ENCODE assay signal across 16 cellular contexts in genomic region chr5:157597277-157597676, GRCh38. TPM values are rescaled to one million over a fixed set of nuclear protein-coding genes. Genes with fewer than 3 reads are reported as not detected.
DNase-seq lines count a peak whose midpoint lies in the region; ATAC-seq lines count a peak whose summit lies in the region.
"Had no signal": no experiment of that assay in that cellular context is flagged by ENCODE, and none has a peak within 500 bp of the region (broad histone marks: within the 10 kb centered on the region; RNA-seq: fewer than 3 reads in every experiment).

No MANE protein-coding gene starts in this region.

- H3K27me3 Mint-ChIP-seq in activated T-helper 1 cell treated with anti-CD3 and anti-CD28 coated beads, Interleukin-12 subunit alpha, Interleukin-12 subunit beta, Interleukin-2, Interleukin-4 antibody, amounts not matched to agents 30 ng/mL and 10 ng/mL and 1 ng/mL, durations not matched to agents 14 hours and 24 hours and 36 hours (ENCODE audit: insufficient read depth) = no peaks in the 10 kb centered on the region
- H3K27me3 Mint-ChIP-seq in stimulated activated naive CD8-positive, alpha-beta T cell treated with anti-CD3 and anti-CD28 coated beads, Interleukin-15, amount 100 ng/mL, for 72 hours = peaks cover 16% of the 10 kb centered on the region

- peaks cover 55% of the 10 kb centered on the region for H3K4me1 ChIP-seq in Karpas-422 (ENCODE audit: low read length)
- H3K4me1 ChIP-seq: foreskin keratinocyte, right atrium auricular region had no signal

- peaks cover 9% of the 10 kb centered on the region for H3K36me3 Mint-ChIP-seq in activated T-helper 1 cell treated with anti-CD3 and anti-CD28 coated beads, Interleukin-12 subunit alpha, Interleukin-12 subunit beta, Interleukin-2, Interleukin-4 antibody, amounts not matched to agents 30 ng/mL and 10 ng/mL and 1 ng/mL, durations not matched to agents 14 hours and 24 hours and 36 hours (ENCODE audit: low read depth)

- intact Hi-C loops in left ventricle myocardium superior (cut with micrococcal nuclease) (no loop called here), Right ventricle myocardium superior (cut with DNase I) (no loop called here)
- intact Hi-C loops in activated T-helper 1 cell treated with anti-CD3 and anti-CD28 coated beads, Interleukin-12 subunit alpha, Interleukin-12 subunit beta, Interleukin-2, Interleukin-4 antibody, amounts not matched to agents 30 ng/mL and 10 ng/mL and 1 ng/mL, durations not matched to agents 14 hours and 24 hours and 36 hours (cut with micrococcal nuclease) = loop anchor here (5.0 kb wide), 2 partner anchors 325 to 570 kb away; no protein-coding TSS in a partner anchor

- H4K20me1 ChIP-seq in Karpas-422 (ENCODE audit: insufficient read depth, low read depth, low read length) = no peaks in the 10 kb centered on the region

- H3K4me2 ChIP-seq in Karpas-422 (ENCODE audit: low read depth, low read length, poor library complexity, severe bottlenecking) = peak overlapping the region; percentile 31

- H3K79me2 ChIP-seq in Karpas-422 (ENCODE audit: low read length) = no peaks in the 10 kb centered on the region

- peaks cover 4% of the 10 kb centered on the region for H3K9me3 Mint-ChIP-seq in activated T-helper 1 cell treated with anti-CD3 and anti-CD28 coated beads, Interleukin-12 subunit alpha, Interleukin-12 subunit beta, Interleukin-2, Interleukin-4 antibody, amounts not matched to agents 30 ng/mL and 10 ng/mL and 1 ng/mL, durations not matched to agents 14 hours and 24 hours and 36 hours
- peaks cover 0 to 6% of the 10 kb centered on the region in 2 donors for H3K9me3 Mint-ChIP-seq in stimulated activated naive CD8-positive, alpha-beta T cell treated with anti-CD3 and anti-CD28 coated beads, Interleukin-15, amount 100 ng/mL, for 72 hours

- no peak overlapping the region for H3K9ac ChIP-seq in Karpas-422 (ENCODE audit: low read length)

- ATAC-seq in left ventricle myocardium superior (peak; percentile 21), Right ventricle myocardium superior (ENCODE audit: poor library complexity) (no peak), GM19395 (IDR thresholded peaks at IDR 0.05; ENCODE audit: unreplicated experiment) (no peak), GM21447 (IDR thresholded peaks at IDR 0.05; ENCODE audit: unreplicated experiment) (no peak)
- ATAC-seq in stimulated activated naive CD8-positive, alpha-beta T cell treated with anti-CD3 and anti-CD28 coated beads, Interleukin-15, amount 100 ng/mL, for 72 hours = peak; percentile 31
- ATAC-seq: foreskin keratinocyte had no signal

- peak overlapping the region; percentile 60 for H3K4me3 Mint-ChIP-seq in activated T-helper 1 cell treated with anti-CD3 and anti-CD28 coated beads, Interleukin-12 subunit alpha, Interleukin-12 subunit beta, Interleukin-2, Interleukin-4 antibody, amounts not matched to agents 30 ng/mL and 10 ng/mL and 1 ng/mL, durations not matched to agents 14 hours and 24 hours and 36 hours
- H3K4me3 Mint-ChIP-seq in stimulated activated naive CD8-positive, alpha-beta T cell treated with anti-CD3 and anti-CD28 coated beads, Interleukin-15, amount 100 ng/mL, for 72 hours = peak overlapping the region in 1 of 2 donors; percentile 54

- H3K4me3 ChIP-seq in Karpas-422 (ENCODE audit: low read length) = no peak overlapping the region
- H3K4me3 ChIP-seq: lung, right atrium auricular region had no signal

- H3K9me2 ChIP-seq in Karpas-422 (replicated peaks; ENCODE audit: insufficient read depth, low read length) = no peaks in the 10 kb centered on the region

- H3K9me3 ChIP-seq in Karpas-422 (ENCODE audit: low read length) = no peaks in the 10 kb centered on the region
- H3K9me3 ChIP-seq: right atrium auricular region had no signal

- peak overlapping the region; percentile 76 for H3K27ac ChIP-seq in Karpas-422 (ENCODE audit: low read length)
- H3K27ac ChIP-seq: foreskin keratinocyte, right atrium auricular region had no signal

- DNase-seq in left ventricle myocardium superior (no peak), Right ventricle myocardium superior (no peak), Karpas-422 (no peak), NK-92 (lab: John Stamatoyannopoulos, UW; ENCODE audit: unreplicated experiment) (no peak)
- DNase-seq in activated T-helper 1 cell treated with anti-CD3 and anti-CD28 coated beads, Interleukin-12 subunit alpha, Interleukin-12 subunit beta, Interleukin-2, Interleukin-4 antibody, amounts not matched to agents 30 ng/mL and 10 ng/mL and 1 ng/mL, durations not matched to agents 14 hours and 24 hours and 36 hours (ENCODE audit: low spot score) = no peak
- peak in 1 of 2 donors; percentile 26 for DNase-seq in stimulated activated naive CD8-positive, alpha-beta T cell treated with anti-CD3 and anti-CD28 coated beads, Interleukin-15, amount 100 ng/mL, for 72 hours
- DNase-seq: amniotic stem cell; foreskin keratinocyte; stimulated activated CD4-positive, alpha-beta T cell treated with anti-CD3 and anti-CD28 coated beads, Interleukin-1b, Interleukin-23, amount 100 ng/mL, for 48 hours; trophoblast cell had no signal

- H3K27ac Mint-ChIP-seq in activated T-helper 1 cell treated with anti-CD3 and anti-CD28 coated beads, Interleukin-12 subunit alpha, Interleukin-12 subunit beta, Interleukin-2, Interleukin-4 antibody, amounts not matched to agents 30 ng/mL and 10 ng/mL and 1 ng/mL, durations not matched to agents 14 hours and 24 hours and 36 hours = peak overlapping the region; percentile 75
- H3K27ac Mint-ChIP-seq in stimulated activated naive CD8-positive, alpha-beta T cell treated with anti-CD3 and anti-CD28 coated beads, Interleukin-15, amount 100 ng/mL, for 72 hours = peak overlapping the region in 1 of 2 donors; percentile 58

- no peak overlapping the region for H2AFZ ChIP-seq in Karpas-422 (ENCODE audit: low read length)

- peaks cover 91% of the 10 kb centered on the region for H3K4me1 Mint-ChIP-seq in activated T-helper 1 cell treated with anti-CD3 and anti-CD28 coated beads, Interleukin-12 subunit alpha, Interleukin-12 subunit beta, Interleukin-2, Interleukin-4 antibody, amounts not matched to agents 30 ng/mL and 10 ng/mL and 1 ng/mL, durations not matched to agents 14 hours and 24 hours and 36 hours (ENCODE audit: low read depth)
- H3K4me1 Mint-ChIP-seq in stimulated activated naive CD8-positive, alpha-beta T cell treated with anti-CD3 and anti-CD28 coated beads, Interleukin-15, amount 100 ng/mL, for 72 hours = peaks cover 94% of the 10 kb centered on the region

- H3K27me3 ChIP-seq in Karpas-422 (ENCODE audit: low read length) = no peaks in the 10 kb centered on the region
- H3K27me3 ChIP-seq: foreskin keratinocyte, right atrium auricular region had no signal

- H3K36me3 ChIP-seq in Karpas-422 (ENCODE audit: insufficient read depth, low read length) = no peaks in the 10 kb centered on the region
- H3K36me3 ChIP-seq: right atrium auricular region had no signal

RNA-seq across cellular contexts. Expression of gene ADAM19, which starts 21.7 kb away (rescaled TPM):
- total RNA-seq in left ventricle myocardium superior (9.3 TPM), Right ventricle myocardium superior (8.4 TPM)
- 4.9 and 5.7 TPM in 2 replicates for total RNA-seq in Karpas-422 (2014; rRNA removed; shearing (Covaris generic); ENCODE audit: low replicate concordance)
- 341 and 348 TPM in 2 replicates for total RNA-seq in activated T-helper 1 cell treated with anti-CD3 and anti-CD28 coated beads, Interleukin-12 subunit alpha, Interleukin-12 subunit beta, Interleukin-2, Interleukin-4 antibody, amounts not matched to agents 30 ng/mL and 10 ng/mL and 1 ng/mL, durations not matched to agents 14 hours and 24 hours and 36 hours

RNA-seq across cellular contexts. Expression of gene SOX30, which starts 55.0 kb away (rescaled TPM):
- not detected for total RNA-seq in left ventricle myocardium superior
- total RNA-seq in Right ventricle myocardium superior = 0.13 TPM
- total RNA-seq in Karpas-422 (2014; rRNA removed; shearing (Covaris generic); ENCODE audit: low replicate concordance) = not detected in 2 replicates
- 0.12 and 0.29 TPM in 2 replicates for total RNA-seq in activated T-helper 1 cell treated with anti-CD3 and anti-CD28 coated beads, Interleukin-12 subunit alpha, Interleukin-12 subunit beta, Interleukin-2, Interleukin-4 antibody, amounts not matched to agents 30 ng/mL and 10 ng/mL and 1 ng/mL, durations not matched to agents 14 hours and 24 hours and 36 hours
- total RNA-seq: H1, HT1080 had no signal

Comparison
In these comparisons a context has a peak if more than half of its experiments do, and no peak if none do; other contexts are left out.
1. ATAC-seq: peak in left ventricle myocardium superior (single experiment) and stimulated activated naive CD8-positive, alpha-beta T cell treated with anti-CD3 and anti-CD28 coated beads, Interleukin-15, amount 100 ng/mL, for 72 hours (single experiment); none in Right ventricle myocardium superior (single experiment), GM19395 (single experiment) and GM21447 (single experiment).
2. RNA of gene ADAM19, which starts 21.7 kb away (total RNA-seq): 341 to 348 TPM in activated T-helper 1 cell treated with anti-CD3 and anti-CD28 coated beads, Interleukin-12 subunit alpha, Interleukin-12 subunit beta, Interleukin-2, Interleukin-4 antibody, amounts not matched to agents 30 ng/mL and 10 ng/mL and 1 ng/mL, durations not matched to agents 14 hours and 24 hours and 36 hours; 9.3 TPM in left ventricle myocardium superior (single experiment), 8.4 TPM in Right ventricle myocardium superior (single experiment) and 4.9 to 5.7 TPM in Karpas-422; every median in the first group is over 10 times any median in the second.